ENCODE assay signal across 8 cellular contexts in genomic region chr5:115815693-115816225, GRCh38. TPM values are rescaled to one million over a fixed set of nuclear protein-coding genes. Genes with fewer than 3 reads are reported as not detected.
A peak's percentile ranks its signal among the peaks of the same experiment; 100 is the strongest.
DNase-seq lines count a peak whose midpoint lies in the region; ATAC-seq lines count a peak whose summit lies in the region.

No MANE protein-coding gene starts in this region.

- peaks cover 53 to 86% of the 10 kb centered on the region in 2 donors for H3K27me3 Mint-ChIP-seq in natural killer cell treated with Interleukin-12 subunit alpha and Interleukin-12 subunit beta and Interleukin-15 and Interleukin-18, amount 100 ng/mL, for 72 hours

- H3K4me3 Mint-ChIP-seq in natural killer cell treated with Interleukin-12 subunit alpha and Interleukin-12 subunit beta and Interleukin-15 and Interleukin-18, amount 100 ng/mL, for 72 hours = no peak overlapping the region

- peaks cover 20 to 35% (median 31%) of the 10 kb centered on the region in 11 experiments for H3K9me3 ChIP-seq in BLaER1 treated with 17β-estradiol and CSF1 and Interleukin-3, amounts not matched to agents 10 nM and 100 nM (replicated peaks in 1 of 11)
- no peaks in the 10 kb centered on the region for H3K9me3 ChIP-seq in mucosa of rectum (ENCODE audit: control insufficient read depth in 2 of 2, low read length in 2 of 2)

- H3K4me2 ChIP-seq in BLaER1 treated with 17β-estradiol and CSF1 and Interleukin-3, amounts not matched to agents 10 nM and 100 nM = peak overlapping the region; percentile 56 to 92 (median 75)

- peaks cover 9 to 12% of the 10 kb centered on the region in 2 donors for H3K4me1 Mint-ChIP-seq in natural killer cell treated with Interleukin-12 subunit alpha and Interleukin-12 subunit beta and Interleukin-15 and Interleukin-18, amount 100 ng/mL, for 72 hours (ENCODE audit: low read depth in 2 of 2)

- H3K9ac ChIP-seq in BLaER1 treated with 17β-estradiol and CSF1 and Interleukin-3, amounts not matched to agents 10 nM and 100 nM = no peak overlapping the region
- no peak overlapping the region for H3K9ac ChIP-seq in mucosa of rectum (ENCODE audit: low read depth in 1 of 2, low read length in 2 of 2)

- no peak overlapping the region for H3K27ac Mint-ChIP-seq in natural killer cell treated with Interleukin-12 subunit alpha and Interleukin-12 subunit beta and Interleukin-15 and Interleukin-18, amount 100 ng/mL, for 72 hours

- H3K36me3 ChIP-seq in BLaER1 treated with 17β-estradiol and CSF1 and Interleukin-3, amounts not matched to agents 10 nM and 100 nM = no peaks in the 10 kb centered on the region
- no peaks in the 10 kb centered on the region for H3K36me3 ChIP-seq in mucosa of rectum (ENCODE audit: control insufficient read depth in 2 of 2, insufficient read depth in 2 of 2, low read length in 2 of 2)

- peaks cover 13 to 29% (median 16%) of the 10 kb centered on the region in 10 experiments; a peak in 18 of 20 replicates for H3K4me1 ChIP-seq in BLaER1 treated with 17β-estradiol and CSF1 and Interleukin-3, amounts not matched to agents 10 nM and 100 nM
- H3K4me1 ChIP-seq in mucosa of rectum (ENCODE audit: control insufficient read depth in 2 of 2, insufficient read depth in 2 of 2, low read length in 2 of 2) = peaks cover 0 to 8% of the 10 kb centered on the region in 2 donors

- peak overlapping the region; percentile 47 to 64 (median 52) for H3K4me3 ChIP-seq in BLaER1 treated with 17β-estradiol and CSF1 and Interleukin-3, amounts not matched to agents 10 nM and 100 nM
- peak overlapping the region; percentile 38 to 71 for H3K4me3 ChIP-seq in mucosa of rectum (ENCODE audit: low read length in 2 of 2)

- peaks cover 0 to 14% (median 0%) of the 10 kb centered on the region in 11 experiments; a peak in 7 of 22 replicates for H4K20me1 ChIP-seq in BLaER1 treated with 17β-estradiol and CSF1 and Interleukin-3, amounts not matched to agents 10 nM and 100 nM

- peaks cover 5% of the 10 kb centered on the region for H3K36me3 Mint-ChIP-seq in natural killer cell treated with Interleukin-12 subunit alpha and Interleukin-12 subunit beta and Interleukin-15 and Interleukin-18, amount 100 ng/mL, for 72 hours

- no peak overlapping the region for H3K27ac ChIP-seq in BLaER1 treated with 17β-estradiol and CSF1 and Interleukin-3, amounts not matched to agents 10 nM and 100 nM
- no peak overlapping the region for H3K27ac ChIP-seq in mucosa of rectum (ENCODE audit: low read depth in 2 of 2, low read length in 2 of 2)

- DNase-seq in LHCN-M2 (ENCODE audit: low read depth) (peak; percentile 5), ecto neural progenitor cell (ENCODE audit: low spot score) (peak; percentile 64), LoVo (ENCODE audit: low spot score) (no peak), RKO (ENCODE audit: low spot score) (no peak)
- DNase-seq in natural killer cell treated with Interleukin-12 subunit alpha and Interleukin-12 subunit beta and Interleukin-15 and Interleukin-18, amount 100 ng/mL, for 72 hours (ENCODE audit: low spot score) = no peak

- no peak for ATAC-seq in natural killer cell treated with Interleukin-12 subunit alpha and Interleukin-12 subunit beta and Interleukin-15 and Interleukin-18, amount 100 ng/mL, for 72 hours
- ATAC-seq in HG03159 (IDR thresholded peaks at IDR 0.05; ENCODE audit: unreplicated experiment) = no peak

- H3K27me3 ChIP-seq in BLaER1 treated with 17β-estradiol and CSF1 and Interleukin-3, amounts not matched to agents 10 nM and 100 nM = peaks cover 48 to 65% (median 56%) of the 10 kb centered on the region in 11 experiments
- peaks cover 27 to 38% of the 10 kb centered on the region in 2 donors for H3K27me3 ChIP-seq in mucosa of rectum (ENCODE audit: control insufficient read depth in 2 of 2, insufficient read depth in 2 of 2, low read length in 2 of 2)

- no peaks in the 10 kb centered on the region for H3K9me3 Mint-ChIP-seq in natural killer cell treated with Interleukin-12 subunit alpha and Interleukin-12 subunit beta and Interleukin-15 and Interleukin-18, amount 100 ng/mL, for 72 hours

RNA-seq across cellular contexts. Expression of gene CDO1, which starts 0.7 kb away (rescaled TPM):
- total RNA-seq in LHCN-M2 (2014; rRNA removed) = 2.7 and 3.1 TPM in 2 replicates
- 1.4 TPM for polyA plus RNA-seq in LHCN-M2 (2012)
- not detected for total RNA-seq in natural killer cell treated with Interleukin-12 subunit alpha and Interleukin-12 subunit beta and Interleukin-15 and Interleukin-18, amount 100 ng/mL, for 72 hours

RNA-seq across cellular contexts. Expression of gene ATG12, which starts 25.6 kb away (rescaled TPM):
- total RNA-seq in LHCN-M2 (2014; rRNA removed) = 72.9 and 78.6 TPM in 2 replicates
- 45.5 TPM for polyA plus RNA-seq in LHCN-M2 (2012)
- total RNA-seq in natural killer cell treated with Interleukin-12 subunit alpha and Interleukin-12 subunit beta and Interleukin-15 and Interleukin-18, amount 100 ng/mL, for 72 hours = 10 to 100 TPM; 35.1 to 63.9 TPM

RNA-seq across cellular contexts. Expression of gene AP3S1, which starts 26.0 kb away (rescaled TPM):
- 171 and 369 TPM in 2 replicates for total RNA-seq in LHCN-M2 (2014; rRNA removed)
- polyA plus RNA-seq in LHCN-M2 (2012) = 61.1 TPM
- total RNA-seq in natural killer cell treated with Interleukin-12 subunit alpha and Interleukin-12 subunit beta and Interleukin-15 and Interleukin-18, amount 100 ng/mL, for 72 hours = 10 to 100 TPM; 35.8 to 56.4 TPM

Comparison
In these comparisons a context has a peak if more than half of its experiments do, and no peak if none do; other contexts are left out.
1. DNase-seq: peak in LHCN-M2 (single experiment) and ecto neural progenitor cell (single experiment); none in natural killer cell treated with Interleukin-12 subunit alpha and Interleukin-12 subunit beta and Interleukin-15 and Interleukin-18, amount 100 ng/mL, for 72 hours (single experiment), LoVo (single experiment) and RKO (single experiment).